Comparison of ENCODE assay signal across 24 cellular contexts in the genomic region with DNA sequence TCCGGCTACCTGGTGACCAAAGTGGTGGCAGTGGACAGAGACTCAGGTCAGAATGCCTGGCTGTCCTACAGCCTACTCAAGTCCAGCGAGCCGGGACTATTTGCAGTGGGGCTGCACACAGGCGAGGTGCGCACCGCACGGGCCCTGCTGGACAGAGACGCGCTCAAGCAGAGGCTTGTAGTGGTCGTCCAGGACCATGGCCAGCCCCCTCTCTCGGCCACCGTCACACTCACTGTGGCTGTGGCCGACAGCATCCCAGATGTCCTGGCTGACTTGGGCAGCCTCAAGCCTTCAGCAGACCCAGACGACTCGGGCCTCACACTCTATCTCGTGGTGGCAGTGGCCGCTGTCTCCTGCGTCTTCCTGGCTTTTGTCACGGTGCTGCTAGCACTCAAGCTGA. TPM values are rescaled to one million over a fixed set of nuclear protein-coding genes. Genes with fewer than 3 reads are reported as not detected.
"Had no signal": no experiment of that assay in that cellular context is flagged by ENCODE, and none has a peak within 500 bp of the region (broad histone marks: within the 10 kb centered on the region; RNA-seq: fewer than 3 reads in every experiment).

No MANE protein-coding gene starts in this region.

- H3K9me3 ChIP-seq: colonic mucosa had no signal

- H3K27me3 ChIP-seq: adrenal gland, body of pancreas, colonic mucosa had no signal

- DNase-seq: activated CD4-positive, alpha-beta T cell treated with anti-CD3 and anti-CD28 coated beads for 48 hours; activated CD4-positive, alpha-beta T cell treated with anti-CD3 and anti-CD28 coated beads, Interleukin-2, amount 50 U/mL, for 48 hours; activated CD8-positive, alpha-beta memory T cell treated with anti-CD3 and anti-CD28 coated beads for 24 hours; activated effector memory CD4-positive, alpha-beta T cell treated with Interleukin-2 at 50 U/mL for 16 hours; activated naive CD4-positive, alpha-beta T cell treated with Interleukin-2 at 50 U/mL for 16 hours; adrenal gland; body of pancreas; cerebellar nuclear complex; colonic mucosa; dorsolateral prefrontal cortex; effector memory CD4-positive, alpha-beta T cell; naive thymus-derived CD8-positive, alpha-beta T cell; occipital lobe; small intestine; stimulated activated CD4-positive, alpha-beta T cell treated with anti-CD3 and anti-CD28 coated beads, Interleukin-4, amount 100 ng/mL, for 24 hours; stimulated activated CD8-positive, alpha-beta memory T cell treated with anti-CD3 and anti-CD28 coated beads, Interleukin-4, amount 100 ng/mL, for 48 hours; T-helper 17 cell; T1000; trophoblast cell; WERI-Rb-1 had no signal

- ATAC-seq: activated CD4-positive, CD25-positive, alpha-beta regulatory T cell treated with anti-CD3 and anti-CD28 coated beads, Interleukin-2, amount 50 U/mL, for 24 hours; body of pancreas; naive thymus-derived CD8-positive, alpha-beta T cell; sciatic nerve; stimulated activated memory B cell treated with anti-CD40 and anti-IgM and Interleukin-4, amounts not matched to agents 10 μg/mL and 1 μg/mL and 100 μg/mL, for 72 hours; T-helper 17 cell had no signal

- H3K4me1 ChIP-seq: adrenal gland, body of pancreas, colonic mucosa had no signal

- H3K4me3 ChIP-seq: adrenal gland, body of pancreas, colonic mucosa, dorsolateral prefrontal cortex, thoracic aorta had no signal

- H3K36me3 ChIP-seq: adrenal gland, colonic mucosa, thoracic aorta, WERI-Rb-1 had no signal

- H3K27ac ChIP-seq: adrenal gland, body of pancreas, colonic mucosa, dorsolateral prefrontal cortex, thoracic aorta, WERI-Rb-1 had no signal

RNA-seq across cellular contexts. Expression of gene PCDHGA4, which starts 2.1 kb away (rescaled TPM):
- polyA plus RNA-seq: naive thymus-derived CD8-positive, alpha-beta T cell had no signal

RNA-seq across cellular contexts. Expression of gene PCDHGA5, which starts 7.0 kb away (rescaled TPM):
- polyA plus RNA-seq: naive thymus-derived CD8-positive, alpha-beta T cell had no signal

RNA-seq across cellular contexts. Expression of gene PCDHGB1, which starts 7.1 kb away (rescaled TPM):
- polyA plus RNA-seq: naive thymus-derived CD8-positive, alpha-beta T cell had no signal
